8 cellular contexts compared by ENCODE assay signal in the genomic region with DNA sequence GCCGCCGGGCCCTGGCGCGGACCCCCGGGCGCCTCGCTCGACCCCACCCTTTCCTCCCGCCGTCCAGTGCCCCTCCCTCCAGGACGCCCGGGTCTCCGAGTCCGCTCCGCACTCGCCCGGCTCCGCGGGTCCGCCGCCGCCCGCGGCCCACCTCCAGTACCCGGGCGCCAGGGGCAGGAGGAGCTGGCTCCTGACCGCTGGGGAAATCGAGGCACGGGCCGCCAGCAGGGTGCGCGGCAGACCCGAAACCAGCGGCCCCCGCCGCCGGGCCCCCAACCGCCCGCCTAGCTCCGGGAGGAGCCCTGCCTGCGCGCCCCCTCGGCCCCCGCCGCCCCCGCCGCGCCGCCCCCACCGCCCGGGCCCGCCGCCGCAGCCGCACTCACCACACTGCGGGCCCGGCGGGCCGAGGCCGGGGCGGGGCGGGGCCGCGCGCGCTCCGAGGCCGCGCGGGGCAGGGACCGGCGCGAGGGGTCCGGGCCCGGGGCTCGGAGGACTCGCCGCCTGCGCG. TPM values are rescaled to one million over a fixed set of nuclear protein-coding genes. Genes with fewer than 3 reads are reported as not detected.
A peak's percentile ranks its signal among the peaks of the same experiment; 100 is the strongest.
DNase-seq lines count a peak whose midpoint lies in the region; ATAC-seq and TF ChIP-seq lines count a peak whose summit lies in the region.

No MANE protein-coding gene starts in this region.

- peak overlapping the region in 1 of 8 donors; percentile 68 for H3K27ac Mint-ChIP-seq in CD8-positive, alpha-beta memory T cell
- H3K27ac Mint-ChIP-seq in endodermal cell = no peak overlapping the region

- peaks cover 59% of the 10 kb centered on the region for H3K79me2 ChIP-seq in OCI-LY3 (ENCODE audit: low read length)
- peaks cover 48% of the 10 kb centered on the region for H3K79me2 ChIP-seq in osteoblast (ENCODE audit: insufficient read depth, low read length)

- H3K9me3 ChIP-seq in CD8-positive, alpha-beta memory T cell (ENCODE audit: low read length) = no peaks in the 10 kb centered on the region
- no peaks in the 10 kb centered on the region for H3K9me3 ChIP-seq in OCI-LY3 (ENCODE audit: insufficient read depth, low read length)
- no peaks in the 10 kb centered on the region for H3K9me3 ChIP-seq in endodermal cell (ENCODE audit: control insufficient read depth, low read length)
- H3K9me3 ChIP-seq in osteoblast (ENCODE audit: low read depth, low read length) = no peaks in the 10 kb centered on the region

- peak in 1 of 5 donors; percentile 17 for DNase-seq in CD8-positive, alpha-beta memory T cell
- no peak for DNase-seq in endodermal cell
- DNase-seq in osteoblast (ENCODE audit: insufficient read length, low spot score, missing footprints) = peak; percentile 96
- no peak for DNase-seq in LoVo (ENCODE audit: low spot score)
- DNase-seq in retina = no peak
- no peak for DNase-seq in D341Med (ENCODE audit: low spot score)

- no peaks in the 10 kb centered on the region for H3K36me3 ChIP-seq in CD8-positive, alpha-beta memory T cell (ENCODE audit: insufficient read depth, low read length)
- H3K36me3 ChIP-seq in OCI-LY3 (replicated peaks; ENCODE audit: low read depth, low read length) (no peaks in the 10 kb centered on the region), endodermal cell (ENCODE audit: control insufficient read depth, insufficient read depth, low read length) (no peaks in the 10 kb centered on the region), osteoblast (ENCODE audit: insufficient read depth, low read length) (peaks cover 2% of the 10 kb centered on the region)

- H3K4me2 ChIP-seq in OCI-LY3 (ENCODE audit: low read length) (peak overlapping the region; percentile 74), osteoblast (ENCODE audit: insufficient read depth, low read length) (peak overlapping the region; percentile 73)

- peaks cover 35% of the 10 kb centered on the region for H3K4me1 ChIP-seq in CD8-positive, alpha-beta memory T cell (ENCODE audit: insufficient read depth, low read length)
- H3K4me1 ChIP-seq in OCI-LY3 (ENCODE audit: low read length) = peaks cover 13% of the 10 kb centered on the region; the same call in 1 of the 2 replicates
- peaks cover 22% of the 10 kb centered on the region for H3K4me1 ChIP-seq in endodermal cell (ENCODE audit: control insufficient read depth, insufficient read depth, low read length)
- peaks cover 23% of the 10 kb centered on the region for H3K4me1 ChIP-seq in osteoblast (ENCODE audit: insufficient read depth, low read length)

- POLR2A ChIA-PET in CD8-positive, alpha-beta memory T cell (lab: Charles Lee) = interaction anchor here (0.9 to 1.8 kb wide), 5 partner anchors 10 to 57 kb away, joined by 3 to 8 read pairs (median 4); partner anchors contain the start of genes ARHGDIA and PCYT2

- CTCF ChIA-PET in CD8-positive, alpha-beta memory T cell (lab: Charles Lee) = interaction anchor here (0.9 to 2.0 kb wide), 4 partner anchors 11 to 110 kb away, joined by 3 to 5 read pairs (median 4); partner anchors contain the start of gene DCXR

- H2AFZ ChIP-seq in OCI-LY3 (ENCODE audit: low read depth, low read length) (no peak overlapping the region), osteoblast (ENCODE audit: low read length) (no peak overlapping the region)

- H3K4me3 Mint-ChIP-seq in CD8-positive, alpha-beta memory T cell = peak overlapping the region in 5 of 7 donors; percentile 60 to 80 (median 71)
- H3K4me3 Mint-ChIP-seq in endodermal cell = peak overlapping the region; percentile 88

- peak overlapping the region; percentile 69 for H3K27ac ChIP-seq in CD8-positive, alpha-beta memory T cell (ENCODE audit: low read depth, low read length)
- peak overlapping the region; percentile 69 for H3K27ac ChIP-seq in OCI-LY3 (ENCODE audit: low read length)
- H3K27ac ChIP-seq in endodermal cell (ENCODE audit: low read depth, low read length) = peak overlapping the region; percentile 87
- H3K27ac ChIP-seq in osteoblast (ENCODE audit: low read depth, low read length) = peak overlapping the region; percentile 89

- H3K27me3 Mint-ChIP-seq in CD8-positive, alpha-beta memory T cell = peaks cover 0 to 15% of the 10 kb centered on the region in 2 donors
- H3K27me3 Mint-ChIP-seq in endodermal cell (ENCODE audit: insufficient read depth) = peaks cover 6% of the 10 kb centered on the region

- peaks cover 0 to 3% (median 0%) of the 10 kb centered on the region in 3 donors for H3K36me3 Mint-ChIP-seq in CD8-positive, alpha-beta memory T cell
- peaks cover 6% of the 10 kb centered on the region for H3K36me3 Mint-ChIP-seq in endodermal cell (ENCODE audit: low read depth)

- H3K4me3 ChIP-seq in CD8-positive, alpha-beta memory T cell (ENCODE audit: low read length) = peak overlapping the region; percentile 60
- peak overlapping the region; percentile 95 for H3K4me3 ChIP-seq in OCI-LY3 (ENCODE audit: low read length)
- peak overlapping the region; percentile 87 for H3K4me3 ChIP-seq in endodermal cell (ENCODE audit: low read length)
- peak overlapping the region; percentile 89 for H3K4me3 ChIP-seq in osteoblast (ENCODE audit: insufficient read depth, low read length)

- TF ChIP-seq CTCF in OCI-LY3 (IDR thresholded peaks at IDR 0.05; ENCODE audit: low read depth, low read length) (peak; percentile 8; the same call in 1 of the 2 replicates), endodermal cell (conservative IDR thresholded peaks at IDR 0.05) (no peak), osteoblast (IDR thresholded peaks at IDR 0.05; ENCODE audit: extremely low read depth, low read depth, low read length) (no peak)

- peaks cover 7% of the 10 kb centered on the region for H3K27me3 ChIP-seq in CD8-positive, alpha-beta memory T cell (ENCODE audit: insufficient read depth, low read length, poor library complexity, severe bottlenecking)
- no peaks in the 10 kb centered on the region for H3K27me3 ChIP-seq in OCI-LY3 (ENCODE audit: low read depth, low read length)
- peaks cover 4% of the 10 kb centered on the region for H3K27me3 ChIP-seq in endodermal cell (ENCODE audit: control insufficient read depth, insufficient read depth, low read length, poor library complexity, severe bottlenecking)
- H3K27me3 ChIP-seq in osteoblast (ENCODE audit: insufficient read depth, low read length) = no peaks in the 10 kb centered on the region

- peaks cover 7 to 14% (median 14%) of the 10 kb centered on the region in 3 donors for H3K4me1 Mint-ChIP-seq in CD8-positive, alpha-beta memory T cell
- peaks cover 22% of the 10 kb centered on the region for H3K4me1 Mint-ChIP-seq in endodermal cell

- H4K20me1 ChIP-seq in OCI-LY3 (ENCODE audit: insufficient read depth, low read length) = peaks cover 24% of the 10 kb centered on the region
- peaks cover 24% of the 10 kb centered on the region for H4K20me1 ChIP-seq in osteoblast (ENCODE audit: insufficient read depth, low read length)

- 0% methylated on average over 77 of the region's 80 CpGs; no CpG with 5 or more reads in 1 of the 2 experiments for WGBS in endodermal cell (ENCODE audit: insufficient coverage in 1 of 2, insufficient read length in 1 of 2), 2 experiments

- no peaks in the 10 kb centered on the region for H3K9me3 Mint-ChIP-seq in CD8-positive, alpha-beta memory T cell
- H3K9me3 Mint-ChIP-seq in endodermal cell = no peaks in the 10 kb centered on the region

- H3K9ac ChIP-seq in OCI-LY3 (ENCODE audit: low read length) = peak overlapping the region; percentile 86
- peak overlapping the region; percentile 89 for H3K9ac ChIP-seq in endodermal cell (ENCODE audit: extremely low read depth, low read length, poor library complexity, severe bottlenecking)

- ATAC-seq in GM21515 (IDR thresholded peaks at IDR 0.05; ENCODE audit: unreplicated experiment) = peak; percentile 15

RNA-seq across cellular contexts. Expression of gene MAFG, which starts 0.3 kb away (rescaled TPM):
- 10 to 100 TPM; 28.4 to 34.7 TPM for total RNA-seq in CD8-positive, alpha-beta memory T cell
- 2.5 TPM for polyA plus RNA-seq in CD8-positive, alpha-beta memory T cell
- total RNA-seq in endodermal cell = 10 to 100 TPM; 39.9 to 54.1 TPM
- polyA plus RNA-seq in endodermal cell (2013, experiment 1 of 2) = 16.8 TPM
- polyA plus RNA-seq in endodermal cell (2013, experiment 2 of 2) = 15.6 TPM
- 27.1 and 32.6 TPM in 2 replicates for total RNA-seq in osteoblast

RNA-seq across cellular contexts. Expression of gene SIRT7, which starts 9.2 kb away (rescaled TPM):
- total RNA-seq in CD8-positive, alpha-beta memory T cell = 10 to 100 TPM; 41.4 to 41.7 TPM
- polyA plus RNA-seq in CD8-positive, alpha-beta memory T cell = 40.1 TPM
- total RNA-seq in endodermal cell = 10 to 100 TPM; 21.8 to 22.1 TPM
- polyA plus RNA-seq in endodermal cell (2013, experiment 1 of 2) = 15.5 TPM
- 12.7 TPM for polyA plus RNA-seq in endodermal cell (2013, experiment 2 of 2)
- total RNA-seq in osteoblast = 15.0 and 22.1 TPM in 2 replicates

RNA-seq across cellular contexts. Expression of gene PYCR1, which starts 9.9 kb away (rescaled TPM):
- total RNA-seq in CD8-positive, alpha-beta memory T cell = 100 to 1,000 TPM; 128 to 138 TPM
- 0.63 TPM for polyA plus RNA-seq in CD8-positive, alpha-beta memory T cell
- total RNA-seq in endodermal cell (100 to 1,000 TPM; 104 to 107 TPM), osteoblast (121 and 141 TPM in 2 replicates)
- 100 TPM for polyA plus RNA-seq in endodermal cell (2013, experiment 1 of 2)
- polyA plus RNA-seq in endodermal cell (2013, experiment 2 of 2) = 91.8 TPM

RNA-seq across cellular contexts. Expression of gene PCYT2, which starts 16.0 kb away (rescaled TPM):
- 10 to 100 TPM; 30.3 to 31.6 TPM for total RNA-seq in CD8-positive, alpha-beta memory T cell
- 35.7 TPM for polyA plus RNA-seq in CD8-positive, alpha-beta memory T cell
- total RNA-seq in endodermal cell (10 to 100 TPM; 66.8 to 70.9 TPM), osteoblast (61.6 and 67.0 TPM in 2 replicates)
- polyA plus RNA-seq in endodermal cell (2013, experiment 1 of 2) = 38.9 TPM
- 40.4 TPM for polyA plus RNA-seq in endodermal cell (2013, experiment 2 of 2)

RNA-seq across cellular contexts. Expression of gene MYADML2, which starts 19.8 kb away (rescaled TPM):
- total RNA-seq in CD8-positive, alpha-beta memory T cell = not detected
- polyA plus RNA-seq in CD8-positive, alpha-beta memory T cell = not detected
- total RNA-seq in endodermal cell (not detected), osteoblast (not detected in 2 replicates)
- not detected for polyA plus RNA-seq in endodermal cell (2013, experiment 1 of 2)
- polyA plus RNA-seq in endodermal cell (2013, experiment 2 of 2) = not detected
